10 cellular contexts compared by ENCODE assay signal in the genomic region with DNA sequence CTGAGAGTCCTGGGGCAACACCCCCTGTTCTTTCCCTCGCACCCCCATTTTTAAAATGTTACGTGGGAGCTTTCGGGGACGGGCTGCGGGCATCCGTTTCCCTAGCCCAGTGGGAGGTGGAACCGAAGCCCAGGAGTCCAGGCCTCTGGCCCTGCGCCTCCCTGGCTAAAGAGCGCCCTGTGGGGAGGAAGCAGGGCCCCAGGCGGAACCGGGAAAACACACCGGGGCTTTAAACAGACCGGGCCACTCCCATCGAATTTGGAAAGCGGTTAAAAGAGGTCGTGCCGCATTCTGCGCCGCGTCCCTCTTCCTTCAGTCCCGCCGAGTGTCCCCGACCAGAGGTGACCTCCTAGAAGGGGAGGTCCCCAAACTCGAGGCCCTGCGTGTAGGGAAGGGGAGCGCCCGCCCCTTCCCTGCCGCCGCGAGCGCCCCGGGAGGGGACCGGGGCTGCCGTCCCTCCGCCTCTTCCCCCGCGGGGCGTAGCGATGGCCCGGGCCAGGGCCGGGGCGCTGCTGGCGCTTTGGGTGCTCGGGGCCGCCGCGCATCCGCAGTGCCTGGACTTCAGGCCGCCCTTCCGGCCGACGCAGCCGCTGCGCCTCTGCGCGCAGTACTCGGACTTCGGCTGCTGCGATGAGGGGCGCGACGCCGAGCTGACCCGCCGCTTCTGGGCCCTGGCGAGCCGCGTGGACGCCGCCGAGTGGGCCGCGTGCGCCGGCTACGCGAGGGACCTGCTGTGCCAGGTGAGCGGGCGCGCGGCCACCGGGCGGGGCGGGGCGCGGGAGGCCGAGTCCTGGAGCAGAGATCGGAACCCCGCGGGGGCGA. TPM values are rescaled to one million over a fixed set of nuclear protein-coding genes. Genes with fewer than 3 reads are reported as not detected.
DNase-seq lines count a peak whose midpoint lies in the region; ATAC-seq and TF ChIP-seq lines count a peak whose summit lies in the region.
"Had no signal": no experiment of that assay in that cellular context is flagged by ENCODE, and none has a peak within 500 bp of the region (broad histone marks: within the 10 kb centered on the region; RNA-seq: fewer than 3 reads in every experiment).

A gene (plus strand): TSS at position 407 of the 822 bp plus-strand sequence. CDS start 79 bp downstream, at position 486.

- H3K4me3 Mint-ChIP-seq in endodermal cell, result peak within 1 kb of the TSS; percentile 44

- peaks cover 19% of the 10 kb centered on the region for H3K27me3 Mint-ChIP-seq in endodermal cell (ENCODE audit: insufficient read depth)

- no peaks in the 10 kb centered on the region for H3K36me3 ChIP-seq in endodermal cell (ENCODE audit: control insufficient read depth, insufficient read depth, low read length)
- H3K36me3 ChIP-seq in lung (ENCODE audit: control insufficient read depth in 2 of 2, insufficient read depth in 2 of 2, low read length in 2 of 2), result no peaks in the 10 kb centered on the region
- H3K36me3 ChIP-seq in tibial artery, result no peaks in the 10 kb centered on the region
- H3K36me3 ChIP-seq: BE2C had no signal

- peaks cover 3% of the 10 kb centered on the region for H3K4me1 Mint-ChIP-seq in endodermal cell

- peak; percentile 3 for DNase-seq in NCI-H146 (lab: John Stamatoyannopoulos, UW)
- no peak for DNase-seq in NCI-H146 treated with DMSO at 0.1 percent for 48 hours (lab: John Stamatoyannopoulos, UW; ENCODE audit: unreplicated experiment)
- DNase-seq in endodermal cell, result peak; percentile 76
- DNase-seq in lung (ENCODE audit: low spot score), result no peak
- no peak for DNase-seq in tibial artery
- no peak for DNase-seq in NCI-H524 treated with DMSO at 0.1 percent for 48 hours (lab: John Stamatoyannopoulos, UW)
- no peak for DNase-seq in activated gamma-delta T cell (lab: John Stamatoyannopoulos, UW)
- no peak for DNase-seq in NCI-H446 (lab: John Stamatoyannopoulos, UW)
- DNase-seq: BE2C, NCI-H187 treated with DMSO at 0.1 percent for 48 hours had no signal

- no peak within 1 kb of the TSS for H3K27ac ChIP-seq in endodermal cell (ENCODE audit: low read depth, low read length)
- no peak within 1 kb of the TSS for H3K27ac ChIP-seq in lung (ENCODE audit: low read depth in 1 of 2, low read length in 1 of 2)
- H3K27ac ChIP-seq in tibial artery, result peak within 1 kb of the TSS in 1 of 2 donors; percentile 33

- H3K27me3 ChIP-seq in endodermal cell (ENCODE audit: control insufficient read depth, insufficient read depth, low read length, poor library complexity, severe bottlenecking) (peaks cover 19% of the 10 kb centered on the region), lung (ENCODE audit: control insufficient read depth, insufficient read depth) (no peaks in the 10 kb centered on the region), tibial artery (peaks cover 0 to 35% of the 10 kb centered on the region in 2 donors)
- H3K27me3 ChIP-seq: BE2C had no signal

- no peak within 1 kb of the TSS for H3K27ac Mint-ChIP-seq in endodermal cell

- no peaks in the 10 kb centered on the region for H3K9me3 Mint-ChIP-seq in endodermal cell

- H3K9me3 ChIP-seq in endodermal cell (ENCODE audit: control insufficient read depth, low read length) (no peaks in the 10 kb centered on the region), lung (ENCODE audit: control insufficient read depth in 2 of 2, insufficient read depth in 1 of 2, low read length in 1 of 2) (no peaks in the 10 kb centered on the region), tibial artery (no peaks in the 10 kb centered on the region)
- H3K9me3 ChIP-seq: BE2C had no signal

- TF ChIP-seq CTCF in endodermal cell (conservative IDR thresholded peaks at IDR 0.05) (no peak), lung (IDR thresholded peaks at IDR 0.05; ENCODE audit: control extremely low read depth, extremely low read depth) (no peak), tibial artery (IDR thresholded peaks at IDR 0.05) (no peak)

- H3K4me1 ChIP-seq in endodermal cell (ENCODE audit: control insufficient read depth, insufficient read depth, low read length), result peaks cover 5% of the 10 kb centered on the region
- H3K4me1 ChIP-seq in lung (ENCODE audit: control insufficient read depth in 2 of 2, insufficient read depth in 2 of 2, low read length in 2 of 2), result peaks cover 0 to 8% of the 10 kb centered on the region in 2 donors
- H3K4me1 ChIP-seq in tibial artery, result peaks cover 0 to 19% (median 10%) of the 10 kb centered on the region in 4 donors
- H3K4me1 ChIP-seq: BE2C had no signal

- H3K9ac ChIP-seq in endodermal cell (ENCODE audit: extremely low read depth, low read length, poor library complexity, severe bottlenecking), result no peak within 1 kb of the TSS

- 14 to 18% methylated on average over 26 to 91 of the region's 91 CpGs for WGBS in endodermal cell (ENCODE audit: insufficient coverage in 1 of 2, insufficient read length in 1 of 2), 2 experiments
- WGBS in lung, 2 donors, result 7 to 8% methylated on average over 89 to 91 of the region's 91 CpGs

- peak; percentile 27 for ATAC-seq in lung (ENCODE audit: insufficient read depth, low FRiP score)

- intact Hi-C loops in tibial artery (cut with DNase I; ENCODE audit: low total_unique reads), result no loop called here

- H3K4me3 ChIP-seq in endodermal cell (ENCODE audit: low read length) (peak within 1 kb of the TSS; percentile 58), lung (peak within 1 kb of the TSS; percentile 18), tibial artery (peak within 1 kb of the TSS; percentile 45 to 59)

- H3K36me3 Mint-ChIP-seq in endodermal cell (ENCODE audit: low read depth), result no peaks in the 10 kb centered on the region

RNA-seq across cellular contexts. Expression of the gene that starts here (rescaled TPM):
- total RNA-seq in endodermal cell (1 to 10 TPM; 3.0 to 3.4 TPM), lung (1 to 10 TPM; 1.7 to 4.0 TPM)
- polyA plus RNA-seq in endodermal cell (2013, experiment 1 of 2), result 1.8 TPM
- 2.3 TPM for polyA plus RNA-seq in endodermal cell (2013, experiment 2 of 2)
- polyA plus RNA-seq in lung, result under 1 TPM; 0.31 to 0.64 TPM

Comparison
In these comparisons a context has a peak if more than half of its experiments do, and no peak if none do; other contexts are left out.
1. DNase-seq: peak in NCI-H146 (single experiment) and endodermal cell (single experiment); none in NCI-H146 treated with DMSO at 0.1 percent for 48 hours (single experiment), lung (single experiment), tibial artery (0 of 2), NCI-H524 treated with DMSO at 0.1 percent for 48 hours (single experiment), activated gamma-delta T cell (single experiment) and NCI-H446 (0 of 2).
2. Peak in every context shown above with its lines, with median percentiles within 50 percentile points of each other: H3K4me3 ChIP-seq.